3 cellular contexts compared by ENCODE assay signal in the genomic region with DNA sequence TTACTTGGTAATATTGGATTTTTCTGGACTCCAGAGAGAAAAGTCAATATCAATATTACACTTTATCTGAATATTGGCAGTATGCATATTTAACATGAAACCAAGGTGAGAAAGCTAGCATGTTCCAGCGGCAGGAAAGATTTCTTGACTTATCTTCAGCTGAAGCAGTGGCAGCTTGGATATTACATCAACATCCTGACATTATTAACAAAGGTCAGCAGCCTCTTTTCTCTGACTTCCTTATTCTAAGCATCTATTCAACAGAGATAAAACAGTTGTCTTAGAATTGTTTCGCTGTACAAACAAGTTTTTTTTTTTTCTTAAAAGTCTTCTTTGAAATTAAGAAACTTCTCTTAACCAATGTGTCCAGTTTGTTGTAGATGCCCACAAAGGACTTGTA.
TF ChIP-seq lines count a peak whose summit lies in the region.

No MANE protein-coding gene starts in this region.

TF ChIP-seq in IMR-90, 13 proteins besides CTCF, POLR2A, EP300 and RAD21:
- TF ChIP-seq MAFK (IDR thresholded peaks at IDR 0.05; ENCODE audit: low read depth, low read length) (no peak), MAZ (IDR thresholded peaks at IDR 0.05; ENCODE audit: borderline replicate concordance, low read depth, low read length) (no peak), BHLHE40 (IDR thresholded peaks at IDR 0.05; ENCODE audit: low read depth, low read length) (no peak), SMC3 (IDR thresholded peaks at IDR 0.05; ENCODE audit: low read depth, low read length) (no peak), ELK1 (IDR thresholded peaks at IDR 0.05; ENCODE audit: borderline replicate concordance, low read depth, low read length) (no peak), USF2 (IDR thresholded peaks at IDR 0.05; ENCODE audit: low read depth, low read length) (no peak), NFE2L2 (IDR thresholded peaks at IDR 0.05; ENCODE audit: low read depth, low read length) (no peak), CEBPB (IDR thresholded peaks at IDR 0.05; ENCODE audit: low read depth, low read length) (no peak), FOS (IDR thresholded peaks at IDR 0.05; ENCODE audit: low read depth, low read length) (no peak), RCOR1 (IDR thresholded peaks at IDR 0.05; ENCODE audit: insufficient replicate concordance, low read length) (no peak), CHD1 (IDR thresholded peaks at IDR 0.05; ENCODE audit: low read depth, low read length) (no peak), RFX5 (IDR thresholded peaks at IDR 0.05; ENCODE audit: low read depth, low read length) (no peak), MXI1 (IDR thresholded peaks at IDR 0.05; ENCODE audit: borderline replicate concordance, low read depth, low read length) (no peak)
TF ChIP-seq in IMR-90: peak in this region for 0.

TF ChIP-seq in GM12878, 131 proteins besides CTCF, POLR2A, EP300 and RAD21:
- 0 out of 2 replicates have a peak, but pooled peaks have one; percentile 8 for TF ChIP-seq SPI1 (IDR thresholded peaks at IDR 0.05; ENCODE audit: borderline replicate concordance, insufficient read depth, low read depth, low read length)
- TF ChIP-seq ETV6 (conservative IDR thresholded peaks at IDR 0.05 in 1 of 2, IDR thresholded peaks at IDR 0.05 in 1 of 2; ENCODE audit: borderline replicate concordance in 1 of 2, low read depth in 1 of 2), result no peak
TF ChIP-seq in GM12878: peak in this region for 1.

TF ChIP-seq in WTC11, 78 proteins besides CTCF, POLR2A, EP300 and RAD21:
- TF ChIP-seq, protein P1, sequence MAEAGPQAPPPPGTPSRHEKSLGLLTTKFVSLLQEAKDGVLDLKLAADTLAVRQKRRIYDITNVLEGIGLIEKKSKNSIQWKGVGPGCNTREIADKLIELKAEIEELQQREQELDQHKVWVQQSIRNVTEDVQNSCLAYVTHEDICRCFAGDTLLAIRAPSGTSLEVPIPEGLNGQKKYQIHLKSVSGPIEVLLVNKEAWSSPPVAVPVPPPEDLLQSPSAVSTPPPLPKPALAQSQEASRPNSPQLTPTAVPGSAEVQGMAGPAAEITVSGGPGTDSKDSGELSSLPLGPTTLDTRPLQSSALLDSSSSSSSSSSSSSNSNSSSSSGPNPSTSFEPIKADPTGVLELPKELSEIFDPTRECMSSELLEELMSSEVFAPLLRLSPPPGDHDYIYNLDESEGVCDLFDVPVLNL (CRISPR knock-in tag; IDR thresholded peaks at IDR 0.05; ENCODE audit: borderline replicate concordance, low read depth), result no peak
- no peak for TF ChIP-seq KAT7 (CRISPR knock-in tag; IDR thresholded peaks at IDR 0.05; ENCODE audit: borderline replicate concordance)
- TF ChIP-seq GABPB1 (CRISPR knock-in tag; IDR thresholded peaks at IDR 0.05), result no peak
- TF ChIP-seq ZBTB43 (CRISPR knock-in tag; IDR thresholded peaks at IDR 0.05), result no peak
- no peak for TF ChIP-seq NR1H2 (CRISPR knock-in tag; IDR thresholded peaks at IDR 0.05)
- TF ChIP-seq E2F1 (CRISPR knock-in tag; IDR thresholded peaks at IDR 0.05), result no peak
- no peak for TF ChIP-seq PRRX2 (CRISPR knock-in tag; IDR thresholded peaks at IDR 0.05)
- TF ChIP-seq ZNF317 (CRISPR knock-in tag; IDR thresholded peaks at IDR 0.05; ENCODE audit: borderline replicate concordance, low read depth), result no peak
- no peak for TF ChIP-seq GTF2I (CRISPR knock-in tag; conservative IDR thresholded peaks at IDR 0.05)
- TF ChIP-seq, protein P2, sequence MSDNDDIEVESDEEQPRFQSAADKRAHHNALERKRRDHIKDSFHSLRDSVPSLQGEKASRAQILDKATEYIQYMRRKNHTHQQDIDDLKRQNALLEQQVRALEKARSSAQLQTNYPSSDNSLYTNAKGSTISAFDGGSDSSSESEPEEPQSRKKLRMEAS (CRISPR knock-in tag; IDR thresholded peaks at IDR 0.05), result no peak
- no peak for TF ChIP-seq CBFB (CRISPR knock-in tag; IDR thresholded peaks at IDR 0.05; ENCODE audit: low read depth)
- no peak for TF ChIP-seq SMAD4 (CRISPR knock-in tag; IDR thresholded peaks at IDR 0.05)
